32 cellular contexts compared by ENCODE assay signal in genomic region chr10:98096316-98096715, GRCh38.
"Had no signal": no experiment of that assay in that cellular context is flagged by ENCODE, and none has a peak within 500 bp of the region (broad histone marks: within the 10 kb centered on the region; RNA-seq: fewer than 3 reads in every experiment).

No MANE protein-coding gene starts in this region.

- ATAC-seq: activated CD8-positive, alpha-beta T cell treated with anti-CD3 and anti-CD28 coated beads for 36 hours; activated naive CD4-positive, alpha-beta T cell treated with anti-CD3 and anti-CD28 coated beads, Interleukin-2, amount 50 U/mL, for 72 hours; activated T-cell treated with anti-CD3 and anti-CD28 coated beads, Interleukin-2, amount 50 U/mL, for 4 hours; body of pancreas; PC-3 had no signal

- H3K27ac Mint-ChIP-seq: activated CD4-positive, alpha-beta T cell treated with anti-CD3 and anti-CD28 coated beads, Interleukin-2, amount 10 ng/mL, durations not matched to agents 24 days and 14 days; activated CD8-positive, alpha-beta T cell treated with anti-CD3 and anti-CD28 coated beads for 36 hours; activated naive CD4-positive, alpha-beta T cell treated with anti-CD3 and anti-CD28 coated beads for 36 hours; activated naive CD4-positive, alpha-beta T cell treated with anti-CD3 and anti-CD28 coated beads, Interleukin-2, amount 50 U/mL, for 72 hours; activated T-helper 1 cell treated with anti-CD3 and anti-CD28 coated beads, Interleukin-12 subunit alpha, Interleukin-12 subunit beta, Interleukin-2, Interleukin-4 antibody, amounts not matched to agents 30 ng/mL and 10 ng/mL and 1 ng/mL, durations not matched to agents 14 hours and 24 hours and 36 hours; T-helper 1 cell treated with Interleukin-12 subunit alpha and Interleukin-12 subunit beta and Interleukin-4 antibody, amounts not matched to agents 30 μg/mL and 1 μg/mL, for 36 hours; T-helper 2 cell treated with Interferon-gamma antibody and Interleukin-4, amounts not matched to agents 5 μg/mL and 100 μg/mL, for 36 hours had no signal

- DNase-seq: activated CD4-positive, alpha-beta T cell treated with anti-CD3 and anti-CD28 coated beads, Interleukin-2, amount 10 ng/mL, durations not matched to agents 24 days and 14 days; activated CD4-positive, alpha-beta T cell treated with anti-CD3 and anti-CD28 coated beads, Interleukin-2, amount 50 U/mL, for 4 hours; activated CD8-positive, alpha-beta T cell treated with anti-CD3 and anti-CD28 coated beads for 36 hours; activated gamma-delta T cell treated with Interleukin-2 at 50 U/mL for 16 hours; activated naive CD4-positive, alpha-beta T cell treated with anti-CD3 and anti-CD28 coated beads for 36 hours; activated T-cell treated with anti-CD3 and anti-CD28 coated beads for 4 hours; activated T-cell treated with anti-CD3 and anti-CD28 coated beads, Interleukin-2, amount 50 U/mL, for 4 hours; adrenal gland; body of pancreas; caudate nucleus; cerebellar nuclear complex; Kasumi-1; KG1; MG63; MV-4-11; NCI-H1092; NCI-H146; NCI-H1930; NCI-H2081 treated with DMSO at 0.1 percent for 48 hours; NCI-H226; NCI-H446 treated with DMSO at 0.1 percent for 48 hours; NCI-H69; NK-92 treated with Interleukin-12 subunit alpha and Interleukin-12 subunit beta, amount 100 ng/mL, for 24 hours; PC-3; Peyer's patch; RPMI8226; SHP77 treated with DMSO at 0.1 percent for 48 hours; SK-N-SH had no signal

- H3K36me3 Mint-ChIP-seq: activated naive CD4-positive, alpha-beta T cell treated with anti-CD3 and anti-CD28 coated beads, Interleukin-2, amount 50 U/mL, for 72 hours had no signal

- H3K9me3 Mint-ChIP-seq: activated CD4-positive, alpha-beta T cell treated with anti-CD3 and anti-CD28 coated beads, Interleukin-2, amount 10 ng/mL, durations not matched to agents 24 days and 14 days; activated CD8-positive, alpha-beta T cell treated with anti-CD3 and anti-CD28 coated beads for 36 hours; activated naive CD4-positive, alpha-beta T cell treated with anti-CD3 and anti-CD28 coated beads for 36 hours; activated naive CD4-positive, alpha-beta T cell treated with anti-CD3 and anti-CD28 coated beads, Interleukin-2, amount 50 U/mL, for 72 hours; activated T-cell treated with anti-CD3 and anti-CD28 coated beads, Interleukin-2, amount 50 U/mL, for 4 hours; activated T-helper 1 cell treated with anti-CD3 and anti-CD28 coated beads, Interleukin-12 subunit alpha, Interleukin-12 subunit beta, Interleukin-2, Interleukin-4 antibody, amounts not matched to agents 30 ng/mL and 10 ng/mL and 1 ng/mL, durations not matched to agents 14 hours and 24 hours and 36 hours; T-helper 1 cell treated with Interleukin-12 subunit alpha and Interleukin-12 subunit beta and Interleukin-4 antibody, amounts not matched to agents 30 μg/mL and 1 μg/mL, for 36 hours; T-helper 2 cell treated with Interferon-gamma antibody and Interleukin-4, amounts not matched to agents 5 μg/mL and 100 μg/mL, for 36 hours had no signal

- H3K4me3 Mint-ChIP-seq: activated CD4-positive, alpha-beta T cell treated with anti-CD3 and anti-CD28 coated beads, Interleukin-2, amount 10 ng/mL, durations not matched to agents 24 days and 14 days; activated CD8-positive, alpha-beta T cell treated with anti-CD3 and anti-CD28 coated beads for 36 hours; activated naive CD4-positive, alpha-beta T cell treated with anti-CD3 and anti-CD28 coated beads for 36 hours; activated T-cell treated with anti-CD3 and anti-CD28 coated beads, Interleukin-2, amount 50 U/mL, for 4 hours; activated T-helper 1 cell treated with anti-CD3 and anti-CD28 coated beads, Interleukin-12 subunit alpha, Interleukin-12 subunit beta, Interleukin-2, Interleukin-4 antibody, amounts not matched to agents 30 ng/mL and 10 ng/mL and 1 ng/mL, durations not matched to agents 14 hours and 24 hours and 36 hours; T-helper 1 cell treated with Interleukin-12 subunit alpha and Interleukin-12 subunit beta and Interleukin-4 antibody, amounts not matched to agents 30 μg/mL and 1 μg/mL, for 36 hours; T-helper 2 cell treated with Interferon-gamma antibody and Interleukin-4, amounts not matched to agents 5 μg/mL and 100 μg/mL, for 36 hours had no signal

- H3K4me1 Mint-ChIP-seq: activated CD4-positive, alpha-beta T cell treated with anti-CD3 and anti-CD28 coated beads, Interleukin-2, amount 10 ng/mL, durations not matched to agents 24 days and 14 days had no signal
